In genomic region chrX:111519215-111519614, GRCh38 we compare ENCODE assay signal across 10 cellular contexts. TPM values are rescaled to one million over a fixed set of nuclear protein-coding genes. Genes with fewer than 3 reads are reported as not detected.
A peak's percentile ranks its signal among the peaks of the same experiment; 100 is the strongest.
DNase-seq lines count a peak whose midpoint lies in the region; ATAC-seq and TF ChIP-seq lines count a peak whose summit lies in the region.
"Had no signal": no experiment of that assay in that cellular context is flagged by ENCODE, and none has a peak within 500 bp of the region (broad histone marks: within the 10 kb centered on the region; RNA-seq: fewer than 3 reads in every experiment).

No MANE protein-coding gene starts in this region.

- H3K4me1 Mint-ChIP-seq in mesothelial cell of epicardium, result peaks cover 30% of the 10 kb centered on the region

- H3K9me3 Mint-ChIP-seq in mesothelial cell of epicardium, result peaks cover 3% of the 10 kb centered on the region

- ATAC-seq in GM19438 (IDR thresholded peaks at IDR 0.05; ENCODE audit: low read depth, unreplicated experiment) (peak; percentile 66), GM19351 (IDR thresholded peaks at IDR 0.05; ENCODE audit: unreplicated experiment) (no peak), HG02571 (IDR thresholded peaks at IDR 0.05; ENCODE audit: unreplicated experiment) (no peak), HG03196 (IDR thresholded peaks at IDR 0.05; ENCODE audit: unreplicated experiment) (no peak)
- ATAC-seq: upper lobe of right lung had no signal

- peak overlapping the region; percentile 90 for H3K27ac Mint-ChIP-seq in mesothelial cell of epicardium

- no peak overlapping the region for H3K4me3 Mint-ChIP-seq in mesothelial cell of epicardium

- no peak for TF ChIP-seq CTCF in mesothelial cell of epicardium (IDR thresholded peaks at IDR 0.05; ENCODE audit: unreplicated experiment)

- DNase-seq in NCI-H146 (lab: John Stamatoyannopoulos, UW), result peak; percentile 19
- peak; percentile 89 for DNase-seq in astrocyte of the hippocampus (ENCODE audit: low read depth, low spot score)
- DNase-seq in mesothelial cell of epicardium (ENCODE audit: low spot score in 2 of 2, unreplicated experiment in 2 of 2), result no peak
- no peak for DNase-seq in germinal center (ENCODE audit: low spot score)
- DNase-seq: upper lobe of right lung had no signal

- no peaks in the 10 kb centered on the region for H3K27me3 Mint-ChIP-seq in mesothelial cell of epicardium (ENCODE audit: low read depth)

- no peaks in the 10 kb centered on the region for H3K36me3 Mint-ChIP-seq in mesothelial cell of epicardium

RNA-seq across cellular contexts. Expression of gene SERTM2, which starts 7.8 kb away (rescaled TPM):
- total RNA-seq in mesothelial cell of epicardium, result 3.6 to 3.8 TPM (median 3.7 TPM) in 3 replicates
- total RNA-seq: omental fat pad had no signal

Comparison
In these comparisons a context has a peak if more than half of its experiments do, and no peak if none do; other contexts are left out.
1. DNase-seq: peak in NCI-H146 (single experiment) and astrocyte of the hippocampus (single experiment); none in mesothelial cell of epicardium (0 of 2) and germinal center (single experiment).